Comparison of ENCODE assay signal across 2 cellular contexts in genomic region chr4:57581200-57581599, GRCh38.
TF ChIP-seq lines count a peak whose summit lies in the region.

No MANE protein-coding gene starts in this region.

TF ChIP-seq in liver, 16 proteins besides CTCF, POLR2A, EP300 and RAD21 (continued from another document):
- TF ChIP-seq, protein P1, sequence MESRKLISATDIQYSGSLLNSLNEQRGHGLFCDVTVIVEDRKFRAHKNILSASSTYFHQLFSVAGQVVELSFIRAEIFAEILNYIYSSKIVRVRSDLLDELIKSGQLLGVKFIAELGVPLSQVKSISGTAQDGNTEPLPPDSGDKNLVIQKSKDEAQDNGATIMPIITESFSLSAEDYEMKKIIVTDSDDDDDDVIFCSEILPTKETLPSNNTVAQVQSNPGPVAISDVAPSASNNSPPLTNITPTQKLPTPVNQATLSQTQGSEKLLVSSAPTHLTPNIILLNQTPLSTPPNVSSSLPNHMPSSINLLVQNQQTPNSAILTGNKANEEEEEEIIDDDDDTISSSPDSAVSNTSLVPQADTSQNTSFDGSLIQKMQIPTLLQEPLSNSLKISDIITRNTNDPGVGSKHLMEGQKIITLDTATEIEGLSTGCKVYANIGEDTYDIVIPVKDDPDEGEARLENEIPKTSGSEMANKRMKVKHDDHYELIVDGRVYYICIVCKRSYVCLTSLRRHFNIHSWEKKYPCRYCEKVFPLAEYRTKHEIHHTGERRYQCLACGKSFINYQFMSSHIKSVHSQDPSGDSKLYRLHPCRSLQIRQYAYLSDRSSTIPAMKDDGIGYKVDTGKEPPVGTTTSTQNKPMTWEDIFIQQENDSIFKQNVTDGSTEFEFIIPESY (IDR thresholded peaks at IDR 0.05) = no peak
- TF ChIP-seq SP1 (IDR thresholded peaks at IDR 0.05) (no peak), GABPA (IDR thresholded peaks at IDR 0.05 in 1 of 2, conservative IDR thresholded peaks at IDR 0.05 in 1 of 2) (no peak)

TF ChIP-seq in HepG2, 621 proteins besides CTCF, POLR2A, EP300 and RAD21 (continued from another document):
- no peak for TF ChIP-seq ZNF597 (CRISPR knock-in tag; IDR thresholded peaks at IDR 0.05)
- no peak for TF ChIP-seq SNRNP70 (IDR thresholded peaks at IDR 0.05; ENCODE audit: low read depth, low read length)
- TF ChIP-seq MBD4 (IDR thresholded peaks at IDR 0.05; ENCODE audit: borderline replicate concordance, low read length) = no peak
- no peak for TF ChIP-seq ZNF670 (CRISPR knock-in tag; IDR thresholded peaks at IDR 0.05; ENCODE audit: borderline replicate concordance)
- no peak for TF ChIP-seq RELA (CRISPR knock-in tag; IDR thresholded peaks at IDR 0.05)
- no peak for TF ChIP-seq ZBTB7B (CRISPR knock-in tag; IDR thresholded peaks at IDR 0.05)
- TF ChIP-seq ZNF460 (CRISPR knock-in tag; IDR thresholded peaks at IDR 0.05; ENCODE audit: borderline replicate concordance) = no peak
- TF ChIP-seq ZMAT5 (CRISPR knock-in tag; IDR thresholded peaks at IDR 0.05; ENCODE audit: borderline replicate concordance, low read depth) = no peak
- no peak for TF ChIP-seq HMGA1 (CRISPR knock-in tag; conservative IDR thresholded peaks at IDR 0.05)
- no peak for TF ChIP-seq ZNF781 (CRISPR knock-in tag; IDR thresholded peaks at IDR 0.05; ENCODE audit: borderline replicate concordance, not compliant biosample characterization)
- TF ChIP-seq, protein P2, sequence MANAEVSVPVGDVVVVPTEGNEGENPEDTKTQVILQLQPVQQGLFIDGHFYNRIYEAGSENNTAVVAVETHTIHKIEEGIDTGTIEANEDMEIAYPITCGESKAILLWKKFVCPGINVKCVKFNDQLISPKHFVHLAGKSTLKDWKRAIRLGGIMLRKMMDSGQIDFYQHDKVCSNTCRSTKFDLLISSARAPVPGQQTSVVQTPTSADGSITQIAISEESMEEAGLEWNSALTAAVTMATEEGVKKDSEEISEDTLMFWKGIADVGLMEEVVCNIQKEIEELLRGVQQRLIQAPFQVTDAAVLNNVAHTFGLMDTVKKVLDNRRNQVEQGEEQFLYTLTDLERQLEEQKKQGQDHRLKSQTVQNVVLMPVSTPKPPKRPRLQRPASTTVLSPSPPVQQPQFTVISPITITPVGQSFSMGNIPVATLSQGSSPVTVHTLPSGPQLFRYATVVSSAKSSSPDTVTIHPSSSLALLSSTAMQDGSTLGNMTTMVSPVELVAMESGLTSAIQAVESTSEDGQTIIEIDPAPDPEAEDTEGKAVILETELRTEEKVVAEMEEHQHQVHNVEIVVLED (CRISPR knock-in tag; IDR thresholded peaks at IDR 0.05; ENCODE audit: borderline replicate concordance) = no peak
